ENCODE assay signal across 23 cellular contexts in genomic region chr6:25332165-25332564, GRCh38.
"Had no signal": no experiment of that assay in that cellular context is flagged by ENCODE, and none has a peak within 500 bp of the region (broad histone marks: within the 10 kb centered on the region; RNA-seq: fewer than 3 reads in every experiment).

No MANE protein-coding gene starts in this region.

- DNase-seq: colonic mucosa; effector CD8-positive, alpha-beta T cell; endodermal cell; foreskin keratinocyte; heart left ventricle; kidney; mesendoderm; natural killer cell; pancreas; right lobe of liver; small intestine; stimulated activated CD4-positive, alpha-beta T cell treated with anti-CD3 and anti-CD28 coated beads, Interleukin-15, amount 100 ng/mL, for 24 hours; stimulated activated CD4-positive, alpha-beta T cell treated with anti-CD3 and anti-CD28 coated beads, Interleukin-2, amount 100 ng/mL, for 48 hours; stimulated activated naive CD4-positive, alpha-beta T cell; stimulated activated naive CD8-positive, alpha-beta T cell treated with anti-CD3 and anti-CD28 coated beads, Interleukin-15, amount 100 ng/mL, for 72 hours; thyroid gland had no signal

- H3K9me3 Mint-ChIP-seq: dendritic cell treated with granulocyte-macrophage colony-stimulating factor and Interleukin-4, amounts not matched to agents 40 ng/mL and 50 ng/mL, for 4 days; endodermal cell; natural killer cell; stimulated activated naive CD8-positive, alpha-beta T cell treated with anti-CD3 and anti-CD28 coated beads, Interleukin-15, amount 100 ng/mL, for 72 hours had no signal

- H3K4me3 ChIP-seq: colonic mucosa, esophagus muscularis mucosa, gastroesophageal sphincter, heart left ventricle, hepatocyte, lung, pancreas, right lobe of liver, thyroid gland had no signal

- H3K36me3 Mint-ChIP-seq: natural killer cell had no signal

- H3K27me3 ChIP-seq: colonic mucosa, foreskin keratinocyte, gastroesophageal sphincter, heart left ventricle, hepatocyte, pancreas, right lobe of liver, thyroid gland had no signal

- H3K27me3 Mint-ChIP-seq: dendritic cell treated with granulocyte-macrophage colony-stimulating factor and Interleukin-4, amounts not matched to agents 40 ng/mL and 50 ng/mL, for 4 days; stimulated activated naive CD8-positive, alpha-beta T cell treated with anti-CD3 and anti-CD28 coated beads, Interleukin-15, amount 100 ng/mL, for 72 hours had no signal

- ATAC-seq: gastroesophageal sphincter; natural killer cell; stimulated activated naive CD8-positive, alpha-beta T cell treated with anti-CD3 and anti-CD28 coated beads, Interleukin-15, amount 100 ng/mL, for 72 hours had no signal

- H3K36me3 ChIP-seq: colonic mucosa, esophagus muscularis mucosa, gastroesophageal sphincter, heart left ventricle, neutrophil, pancreas, right lobe of liver, thyroid gland had no signal

- H3K9me3 ChIP-seq: colonic mucosa, esophagus muscularis mucosa, gastroesophageal sphincter, heart left ventricle, neutrophil, pancreas, right lobe of liver, thyroid gland had no signal

- FAIRE-seq: endothelial cell of umbilical vein, kidney, pancreas, small intestine had no signal

- H3K27ac ChIP-seq: colonic mucosa, esophagus muscularis mucosa, foreskin keratinocyte, gastroesophageal sphincter, heart left ventricle, hepatocyte, neutrophil, pancreas, right lobe of liver, thyroid gland had no signal

- H3K27ac Mint-ChIP-seq: endodermal cell; natural killer cell; stimulated activated naive CD8-positive, alpha-beta T cell treated with anti-CD3 and anti-CD28 coated beads, Interleukin-15, amount 100 ng/mL, for 72 hours had no signal

- H2AFZ ChIP-seq: hepatocyte had no signal

- H3K4me3 Mint-ChIP-seq: dendritic cell treated with granulocyte-macrophage colony-stimulating factor and Interleukin-4, amounts not matched to agents 40 ng/mL and 50 ng/mL, for 4 days; endodermal cell; natural killer cell; stimulated activated naive CD8-positive, alpha-beta T cell treated with anti-CD3 and anti-CD28 coated beads, Interleukin-15, amount 100 ng/mL, for 72 hours had no signal

- H3K4me2 ChIP-seq: hepatocyte had no signal

- H3K4me1 Mint-ChIP-seq: natural killer cell had no signal
